18 cellular contexts compared by ENCODE assay signal in genomic region chr3:128395046-128395445, GRCh38.
DNase-seq lines count a peak whose midpoint lies in the region; ATAC-seq and TF ChIP-seq lines count a peak whose summit lies in the region.
"Had no signal": no experiment of that assay in that cellular context is flagged by ENCODE, and none has a peak within 500 bp of the region (broad histone marks: within the 10 kb centered on the region; RNA-seq: fewer than 3 reads in every experiment).

No MANE protein-coding gene starts in this region.

- ATAC-seq in SK-N-SH treated with all-trans-retinoic acid at 6 μM for 48 hours (peak; percentile 5; the same call in 1 of the 3 replicates), HG03108 (IDR thresholded peaks at IDR 0.05; ENCODE audit: unreplicated experiment) (no peak)
- ATAC-seq: HCT116, Panc1 had no signal

- H3K27ac ChIP-seq in cardiac muscle cell = peak overlapping the region; percentile 48

- DNase-seq in cardiac muscle cell (ENCODE audit: low read depth in 1 of 2, low spot score in 1 of 2) (no peak), cardiac septum (ENCODE audit: low spot score) (no peak), glutamatergic neuron (no peak), retina (peak; percentile 53), NCI-H748 treated with DMSO at 0.1 percent for 48 hours (lab: John Stamatoyannopoulos, UW) (no peak), T-helper 9 cell (no peak)
- DNase-seq: 8988T; CD8-positive, alpha-beta memory T cell; KG1; NCI-H1048; NCI-H1436 treated with DMSO at 0.1 percent for 48 hours; NCI-H2081; NCI-H510A; NCI-H82 had no signal

- no peaks in the 10 kb centered on the region for H3K36me3 ChIP-seq in cardiac muscle cell

- H3K27ac Mint-ChIP-seq in glutamatergic neuron (ENCODE audit: unreplicated experiment) = peak overlapping the region; percentile 56

- no peak overlapping the region for H3K4me3 ChIP-seq in cardiac muscle cell

- peaks cover 20% of the 10 kb centered on the region for H3K4me1 Mint-ChIP-seq in glutamatergic neuron (ENCODE audit: low read depth, unreplicated experiment)

- H3K9me3 ChIP-seq in cardiac muscle cell (ENCODE audit: low read depth) = no peaks in the 10 kb centered on the region

- H3K9me3 Mint-ChIP-seq in glutamatergic neuron (ENCODE audit: unreplicated experiment) = peaks cover 2% of the 10 kb centered on the region
- H3K9me3 Mint-ChIP-seq: CD8-positive, alpha-beta memory T cell had no signal

- no peaks in the 10 kb centered on the region for H3K36me3 Mint-ChIP-seq in glutamatergic neuron (ENCODE audit: unreplicated experiment)

- intact Hi-C loops in cardiac septum (cut with DNase I) = no loop called here

- peaks cover 21% of the 10 kb centered on the region for H3K4me1 ChIP-seq in cardiac muscle cell (ENCODE audit: low read depth)

- peak overlapping the region; percentile 60 for H3K4me3 Mint-ChIP-seq in glutamatergic neuron (ENCODE audit: unreplicated experiment)
- H3K4me3 Mint-ChIP-seq: CD8-positive, alpha-beta memory T cell had no signal

- no peak for TF ChIP-seq CTCF in cardiac muscle cell (IDR thresholded peaks at IDR 0.05; ENCODE audit: low read depth, low read length)
- TF ChIP-seq CTCF in glutamatergic neuron (IDR thresholded peaks at IDR 0.05; ENCODE audit: partially characterized antibody, unreplicated experiment) = no peak

- no peaks in the 10 kb centered on the region for H3K27me3 ChIP-seq in cardiac muscle cell

- H3K27me3 Mint-ChIP-seq in glutamatergic neuron (ENCODE audit: unreplicated experiment) = peaks cover 6% of the 10 kb centered on the region
- H3K27me3 Mint-ChIP-seq: CD8-positive, alpha-beta memory T cell had no signal

TF ChIP-seq in SK-N-SH treated with all-trans-retinoic acid at 6 μM for 48 hours, 23 proteins besides CTCF, POLR2A, EP300 and RAD21:
- no peak for TF ChIP-seq ZNF8 (CRISPR knock-in tag; IDR thresholded peaks at IDR 0.05)
- TF ChIP-seq ZC3H10 (CRISPR knock-in tag; IDR thresholded peaks at IDR 0.05) = no peak
- TF ChIP-seq CREB5 (CRISPR knock-in tag; IDR thresholded peaks at IDR 0.05; ENCODE audit: low read depth) = no peak
- no peak for TF ChIP-seq CSDC2 (CRISPR knock-in tag; IDR thresholded peaks at IDR 0.05)
- no peak for TF ChIP-seq ZNF70 (CRISPR knock-in tag; IDR thresholded peaks at IDR 0.05)
- no peak for TF ChIP-seq ZFP3 (CRISPR knock-in tag; IDR thresholded peaks at IDR 0.05)
- TF ChIP-seq TCF4 (CRISPR knock-in tag; IDR thresholded peaks at IDR 0.05; ENCODE audit: borderline replicate concordance) = no peak
- TF ChIP-seq BACH2 (CRISPR knock-in tag; IDR thresholded peaks at IDR 0.05; ENCODE audit: borderline replicate concordance) = no peak
- TF ChIP-seq POU6F1 (CRISPR knock-in tag; IDR thresholded peaks at IDR 0.05; ENCODE audit: borderline replicate concordance, low read depth) = no peak
